Comparison of ENCODE assay signal across 18 cellular contexts in the genomic region with DNA sequence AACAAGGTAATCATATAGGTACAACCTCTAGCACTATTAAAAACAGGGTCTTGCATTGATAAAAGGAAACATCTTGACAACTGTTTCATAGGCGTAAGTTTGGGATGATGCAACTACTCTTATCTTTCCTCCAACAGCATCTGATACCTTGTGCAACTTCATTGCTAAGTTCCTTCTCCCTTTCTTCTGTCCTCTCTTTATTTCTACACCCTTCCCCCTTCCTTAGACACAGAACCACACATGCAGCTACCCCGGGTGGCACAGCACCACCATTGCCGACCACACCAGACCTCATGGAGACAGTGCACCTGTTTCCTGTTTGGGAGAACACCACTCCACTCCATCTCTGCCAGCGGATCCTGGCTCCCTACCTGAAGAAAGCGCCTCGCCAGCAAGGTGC. TPM values are rescaled to one million over a fixed set of nuclear protein-coding genes. Genes with fewer than 3 reads are reported as not detected.
DNase-seq lines count a peak whose midpoint lies in the region; ATAC-seq and TF ChIP-seq lines count a peak whose summit lies in the region.
"Had no signal": no experiment of that assay in that cellular context is flagged by ENCODE, and none has a peak within 500 bp of the region (broad histone marks: within the 10 kb centered on the region; RNA-seq: fewer than 3 reads in every experiment).

No MANE protein-coding gene starts in this region.

- no peaks in the 10 kb centered on the region for H3K4me1 ChIP-seq in CD8-positive, alpha-beta T cell (ENCODE audit: insufficient read depth, low read length)
- no peaks in the 10 kb centered on the region for H3K4me1 ChIP-seq in testis
- H3K4me1 ChIP-seq: psoas muscle had no signal

- 86 to 88% methylated on average over 6 of the region's 6 CpGs for WGBS in testis, 2 donors

- POLR2A ChIA-PET in CD8-positive, alpha-beta T cell (lab: Charles Lee) = no interaction called here

- no peak for ATAC-seq in CD8-positive, alpha-beta T cell
- ATAC-seq: left lung; psoas muscle; Right ventricle myocardium inferior; stimulated activated naive CD8-positive, alpha-beta T cell treated with anti-CD3 and anti-CD28 coated beads, Interleukin-15, amount 100 ng/mL, for 72 hours had no signal

- peak overlapping the region; percentile 3 for H3K27ac Mint-ChIP-seq in CD8-positive, alpha-beta T cell
- H3K27ac Mint-ChIP-seq: stimulated activated naive CD8-positive, alpha-beta T cell treated with anti-CD3 and anti-CD28 coated beads, Interleukin-15, amount 100 ng/mL, for 72 hours had no signal

- CTCF ChIA-PET in CD8-positive, alpha-beta T cell (lab: Charles Lee) = no interaction called here

- no peak for TF ChIP-seq CTCF in CD8-positive, alpha-beta T cell (IDR thresholded peaks at IDR 0.05)
- TF ChIP-seq CTCF in HL-60 (IDR thresholded peaks at IDR 0.05; ENCODE audit: insufficient read depth, low read length) (no peak), testis (IDR thresholded peaks at IDR 0.05) (no peak)

- H3K36me3 Mint-ChIP-seq in CD8-positive, alpha-beta T cell = peaks cover 76% of the 10 kb centered on the region

- H3K4me3 ChIP-seq in CD8-positive, alpha-beta T cell (ENCODE audit: low read depth, low read length) = no peak overlapping the region
- H3K4me3 ChIP-seq in HL-60 (replicated peaks; ENCODE audit: insufficient read depth, low read length) (peak overlapping the region; percentile 38), testis (no peak overlapping the region)
- H3K4me3 ChIP-seq: cardiac muscle cell, left lung, psoas muscle had no signal

- peaks cover 7% of the 10 kb centered on the region for H3K4me1 Mint-ChIP-seq in CD8-positive, alpha-beta T cell (ENCODE audit: low read depth)

- H3K9me3 Mint-ChIP-seq in CD8-positive, alpha-beta T cell = no peaks in the 10 kb centered on the region
- H3K9me3 Mint-ChIP-seq: stimulated activated naive CD8-positive, alpha-beta T cell treated with anti-CD3 and anti-CD28 coated beads, Interleukin-15, amount 100 ng/mL, for 72 hours had no signal

- H3K27ac ChIP-seq in CD8-positive, alpha-beta T cell (ENCODE audit: low read depth, low read length) = no peak overlapping the region
- H3K27ac ChIP-seq in HL-60 (replicated peaks) (peak overlapping the region; percentile 92), testis (no peak overlapping the region)
- H3K27ac ChIP-seq: cardiac muscle cell, psoas muscle had no signal

- peak; percentile 24 for TF ChIP-seq POLR2A in erythroblast (IDR thresholded peaks at IDR 0.05; ENCODE audit: low read length)
- no peak for TF ChIP-seq POLR2A in testis (IDR thresholded peaks at IDR 0.05)

- peaks cover 15% of the 10 kb centered on the region for H3K36me3 ChIP-seq in CD8-positive, alpha-beta T cell (ENCODE audit: insufficient read depth, low read length)
- no peaks in the 10 kb centered on the region for H3K36me3 ChIP-seq in testis (ENCODE audit: low read depth, missing control alignments)
- H3K36me3 ChIP-seq: cardiac muscle cell had no signal

- DNase-seq in CD8-positive, alpha-beta T cell = no peak
- DNase-seq in HL-60 (ENCODE audit: low read depth in 1 of 2, low spot score in 1 of 2) (peak; percentile 97 to 99), SIG-M5 (lab: John Stamatoyannopoulos, UW) (peak; percentile 76), erythroblast (lab: John Stamatoyannopoulos, UW) (peak; percentile 84 to 92), iPS-NIHi7 (ENCODE audit: extremely low spot score) (no peak), testis (no peak)
- DNase-seq in stimulated activated CD4-positive, alpha-beta T cell treated with anti-CD3 and anti-CD28 coated beads, Interleukin-4, amount 100 ng/mL, for 1 hour = no peak
- DNase-seq: activated naive CD4-positive, alpha-beta T cell treated with anti-CD3 and anti-CD28 coated beads, Interleukin-2, amount 50 U/mL, for 16 hours; C1 segment of cervical spinal cord; effector CD4-positive, alpha-beta T cell; left lung; NCI-H1694 treated with DMSO at 0.1 percent for 48 hours; NCI-H526; psoas muscle; stimulated activated CD4-positive, alpha-beta T cell treated with anti-CD3 and anti-CD28 coated beads, Interleukin-12 subunit alpha, Interleukin-12 subunit beta, amount 100 ng/mL, for 4 hours; stimulated activated naive CD8-positive, alpha-beta T cell treated with anti-CD3 and anti-CD28 coated beads, Interleukin-15, amount 100 ng/mL, for 72 hours had no signal

- no peak overlapping the region for H3K4me3 Mint-ChIP-seq in CD8-positive, alpha-beta T cell
- H3K4me3 Mint-ChIP-seq: stimulated activated naive CD8-positive, alpha-beta T cell treated with anti-CD3 and anti-CD28 coated beads, Interleukin-15, amount 100 ng/mL, for 72 hours had no signal

- no peaks in the 10 kb centered on the region for H3K9me3 ChIP-seq in CD8-positive, alpha-beta T cell (ENCODE audit: low read length)
- H3K9me3 ChIP-seq in testis = no peaks in the 10 kb centered on the region
- H3K9me3 ChIP-seq: left lung, psoas muscle had no signal

- intact Hi-C loops in CD8-positive, alpha-beta T cell (cut with DNase I, micrococcal nuclease) = no loop called here
- intact Hi-C loops in testis (cut with DNase I; ENCODE audit: low total_unique reads) = no loop called here

- H3K27me3 ChIP-seq in CD8-positive, alpha-beta T cell (ENCODE audit: insufficient read depth, low read length) = no peaks in the 10 kb centered on the region
- H3K27me3 ChIP-seq in HL-60 (ENCODE audit: insufficient read depth, poor library complexity, severe bottlenecking) (no peaks in the 10 kb centered on the region), testis (no peaks in the 10 kb centered on the region)
- H3K27me3 ChIP-seq: cardiac muscle cell, left lung had no signal

- no peaks in the 10 kb centered on the region for H3K27me3 Mint-ChIP-seq in CD8-positive, alpha-beta T cell (ENCODE audit: low read depth)
- H3K27me3 Mint-ChIP-seq: stimulated activated naive CD8-positive, alpha-beta T cell treated with anti-CD3 and anti-CD28 coated beads, Interleukin-15, amount 100 ng/mL, for 72 hours had no signal

RNA-seq across cellular contexts. Expression of a gene that starts 14.4 kb away (rescaled TPM):
- total RNA-seq in CD8-positive, alpha-beta T cell = 1 to 10 TPM; 3.7 to 4.7 TPM
- total RNA-seq in testis = 1 to 10 TPM; 1.5 to 3.7 TPM
- 1.8 TPM for polyA plus RNA-seq in testis (ENCODE audit: insufficient read depth, low read depth, low replicate concordance)

Comparison
In these comparisons a context has a peak if more than half of its experiments do, and no peak if none do; other contexts are left out.
1. DNase-seq: peak in HL-60 (2 of 2), SIG-M5 (single experiment) and erythroblast (2 of 2); none in CD8-positive, alpha-beta T cell (0 of 7), stimulated activated CD4-positive, alpha-beta T cell treated with anti-CD3 and anti-CD28 coated beads, Interleukin-4, amount 100 ng/mL, for 1 hour (single experiment), iPS-NIHi7 (single experiment) and testis (single experiment).